8 cellular contexts compared by ENCODE assay signal in genomic region chr3:129936757-129937156, GRCh38. TPM values are rescaled to one million over a fixed set of nuclear protein-coding genes. Genes with fewer than 3 reads are reported as not detected.
DNase-seq lines count a peak whose midpoint lies in the region; FAIRE-seq and TF ChIP-seq lines count a peak whose summit lies in the region.

No MANE protein-coding gene starts in this region.

- H3K9me3 Mint-ChIP-seq in astrocyte (ENCODE audit: unreplicated experiment), result peaks cover 2% of the 10 kb centered on the region

- no peak for FAIRE-seq in astrocyte (lab: Jason Lieb, UNC)

- TF ChIP-seq CTCF in astrocyte (IDR thresholded peaks at IDR 0.05; ENCODE audit: insufficient read depth, low read depth, low read length) (no peak), spleen (IDR thresholded peaks at IDR 0.05 in 8 of 11, conservative IDR thresholded peaks at IDR 0.05 in 3 of 11) (no peak)

- H3K4me3 Mint-ChIP-seq in astrocyte (ENCODE audit: unreplicated experiment), result no peak overlapping the region

- TF ChIP-seq POLR2A in spleen (IDR thresholded peaks at IDR 0.05), result no peak

- no peaks in the 10 kb centered on the region for H3K9me3 ChIP-seq in astrocyte (ENCODE audit: insufficient read depth, low read depth, low read length)
- no peaks in the 10 kb centered on the region for H3K9me3 ChIP-seq in spleen

- H3K27me3 Mint-ChIP-seq in astrocyte (ENCODE audit: low read depth, unreplicated experiment), result peaks cover 15% of the 10 kb centered on the region

- no peaks in the 10 kb centered on the region for H3K36me3 Mint-ChIP-seq in astrocyte (ENCODE audit: low read depth, unreplicated experiment)

- H3K27ac Mint-ChIP-seq in astrocyte (ENCODE audit: unreplicated experiment), result no peak overlapping the region

- peak overlapping the region; percentile 86 for H3K4me2 ChIP-seq in astrocyte (ENCODE audit: low read length)

- no peaks in the 10 kb centered on the region for H4K20me1 ChIP-seq in astrocyte (ENCODE audit: insufficient read depth, low read length)

- H3K4me1 Mint-ChIP-seq in astrocyte (ENCODE audit: low read depth, unreplicated experiment), result no peaks in the 10 kb centered on the region

- 21 to 43% (median 35%) methylated on average over 6 of the region's 6 CpGs for WGBS in spleen, 5 donors

- H3K27ac ChIP-seq in astrocyte (ENCODE audit: low read depth, low read length), result peak overlapping the region; percentile 17
- peak overlapping the region in 7 of 8 donors; percentile 24 to 65 (median 61) for H3K27ac ChIP-seq in spleen

- H3K4me1 ChIP-seq in astrocyte (ENCODE audit: insufficient read depth, low read length) (no peaks in the 10 kb centered on the region), spleen (peaks cover 0 to 23% (median 5%) of the 10 kb centered on the region in 6 donors)

- no peaks in the 10 kb centered on the region for H3K79me2 ChIP-seq in astrocyte (ENCODE audit: insufficient read depth, low read length)

- H3K9ac ChIP-seq in astrocyte (ENCODE audit: low read length), result peak overlapping the region; percentile 58

- peak overlapping the region; percentile 60 for H3K4me3 ChIP-seq in astrocyte (ENCODE audit: insufficient read depth, low read depth, low read length)
- peak overlapping the region in 5 of 8 donors; percentile 13 to 60 (median 20) for H3K4me3 ChIP-seq in spleen

- H2AFZ ChIP-seq in astrocyte (ENCODE audit: low read depth, low read length), result peak overlapping the region; percentile 64

- H3K27me3 ChIP-seq in astrocyte (ENCODE audit: insufficient read depth, low read length) (peaks cover 11% of the 10 kb centered on the region), spleen (replicated peaks in 1 of 7) (no peaks in the 10 kb centered on the region)

- DNase-seq in NCI-H2081 (lab: John Stamatoyannopoulos, UW) (peak; percentile 26 to 56), NCI-H2081 treated with DMSO at 0.1 percent for 48 hours (lab: John Stamatoyannopoulos, UW) (no peak), NCI-H748 treated with DMSO at 0.1 percent for 48 hours (lab: John Stamatoyannopoulos, UW) (peak; percentile 10), astrocyte (ENCODE audit: low read depth) (peak; percentile 90), inferior parietal cortex (ENCODE audit: extremely low spot score) (peak; percentile 72), spleen (peak; percentile 66), activated gamma-delta T cell (lab: John Stamatoyannopoulos, UW) (no peak), NCI-H1105 (lab: John Stamatoyannopoulos, UW) (no peak)

- intact Hi-C loops in spleen (cut with DNase I; ENCODE audit: low total_unique reads), result loop anchor here (5.0 to 10.0 kb wide), 3 partner anchors 99 to 442 kb away; no protein-coding TSS in a partner anchor

- H3K36me3 ChIP-seq in astrocyte (ENCODE audit: insufficient read depth, low read length), result no peaks in the 10 kb centered on the region
- no peaks in the 10 kb centered on the region for H3K36me3 ChIP-seq in spleen

RNA-seq across cellular contexts. Expression of gene TRH, which starts 37.8 kb away (rescaled TPM):
- total RNA-seq in astrocyte, result 0.14 TPM in 1 of 2 replicates, not detected in the other
- total RNA-seq in spleen, result under 1 TPM in 2 of 7 donors, not detected in 5; 0.17 to 0.22 TPM
- polyA plus RNA-seq in spleen, result under 1 TPM in 1 of 3 donors, not detected in 2; 0.06 TPM

RNA-seq across cellular contexts. Expression of gene TMCC1, which starts 43.2 kb away (rescaled TPM):
- total RNA-seq in astrocyte, result 36.4 and 37.9 TPM in 2 replicates
- total RNA-seq in spleen, result 10 to 100 TPM; 23.9 to 45.5 (median 38.3) TPM
- 1 to 10 TPM; 4.5 to 9.3 (median 5.7) TPM for polyA plus RNA-seq in spleen

Comparison
In these comparisons a context has a peak if more than half of its experiments do, and no peak if none do; other contexts are left out.
1. DNase-seq: peak in NCI-H2081 (2 of 2), NCI-H748 treated with DMSO at 0.1 percent for 48 hours (single experiment), astrocyte (single experiment), inferior parietal cortex (single experiment) and spleen (single experiment); none in NCI-H2081 treated with DMSO at 0.1 percent for 48 hours (single experiment), activated gamma-delta T cell (single experiment) and NCI-H1105 (single experiment).